ENCODE assay signal across 5 cellular contexts in the genomic region with DNA sequence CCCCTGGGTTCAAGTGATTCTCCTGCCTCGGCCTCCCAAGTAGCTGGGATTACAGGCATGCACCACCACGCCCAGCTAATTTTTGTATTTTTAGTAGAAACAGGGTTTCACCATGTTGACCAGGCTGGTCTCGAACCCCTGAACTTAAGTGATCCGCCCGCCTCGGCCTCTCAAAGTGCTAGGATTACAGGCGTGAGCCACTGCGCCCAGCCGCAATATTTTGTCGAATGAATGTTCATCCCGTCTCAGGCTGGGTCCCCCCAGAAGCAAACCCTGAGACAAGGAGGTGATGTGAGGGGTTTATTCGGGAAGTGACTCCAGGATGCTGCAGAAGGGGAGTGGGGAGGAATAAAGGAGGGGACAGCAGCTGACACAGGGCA. TPM values are rescaled to one million over a fixed set of nuclear protein-coding genes. Genes with fewer than 3 reads are reported as not detected.
"Had no signal": no experiment of that assay in that cellular context is flagged by ENCODE, and none has a peak within 500 bp of the region (broad histone marks: within the 10 kb centered on the region; RNA-seq: fewer than 3 reads in every experiment).

No MANE protein-coding gene starts in this region.

RNA-seq across cellular contexts. Expression of a gene that starts 10.7 kb away (rescaled TPM):
- total RNA-seq: osteocyte had no signal

RNA-seq across cellular contexts. Expression of a gene that starts 21.1 kb away (rescaled TPM):
- total RNA-seq: breast epithelium, esophagus muscularis mucosa, fibroblast of villous mesenchyme, osteocyte, SJSA1 had no signal

RNA-seq across cellular contexts. Expression of a gene that starts 48.9 kb away (rescaled TPM):
- total RNA-seq: osteocyte had no signal
